ENCODE assay signal across 19 cellular contexts in the genomic region with DNA sequence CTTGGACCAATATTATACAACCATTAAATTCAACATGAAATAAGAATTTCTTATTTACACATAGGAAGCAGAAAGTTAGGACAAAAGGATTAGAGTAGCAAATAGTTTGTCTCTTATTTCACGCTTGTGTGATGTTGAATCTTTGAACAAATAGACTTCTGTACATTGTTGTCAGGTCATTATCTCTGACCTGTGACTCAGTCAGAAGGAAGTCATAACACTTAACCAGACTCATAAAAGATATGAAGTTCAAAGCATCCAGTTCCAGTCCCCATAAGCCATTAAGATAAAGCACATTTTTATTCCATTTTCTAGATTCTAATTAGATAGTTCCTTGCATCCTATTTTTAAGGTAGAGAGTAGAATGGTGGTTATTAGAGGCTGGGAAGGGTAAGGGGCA.
DNase-seq lines count a peak whose midpoint lies in the region; TF ChIP-seq lines count a peak whose summit lies in the region.
"Had no signal": no experiment of that assay in that cellular context is flagged by ENCODE, and none has a peak within 500 bp of the region (broad histone marks: within the 10 kb centered on the region; RNA-seq: fewer than 3 reads in every experiment).

No MANE protein-coding gene starts in this region.

- no peak overlapping the region for H3K27ac Mint-ChIP-seq in activated CD4-positive, alpha-beta T cell treated with anti-CD3 and anti-CD28 coated beads, Interleukin-2, amount 10 ng/mL, durations not matched to agents 7 days and 5 days
- H3K27ac Mint-ChIP-seq: activated naive CD4-positive, alpha-beta T cell treated with anti-CD3 and anti-CD28 coated beads for 36 hours; HFFc6 had no signal

- no peak for TF ChIP-seq CTCF in A673 (conservative IDR thresholded peaks at IDR 0.05; ENCODE audit: low read depth, low read length)
- no peak for TF ChIP-seq CTCF in HEK293 (tag by site-specific recombination; IDR thresholded peaks at IDR 0.05)
- no peak for TF ChIP-seq CTCF in GM13976 (IDR thresholded peaks at IDR 0.05; ENCODE audit: borderline replicate concordance, control extremely low read depth, extremely low read depth, insufficient read depth, missing control alignments)

- in situ Hi-C loops in GM13976 (cut with MboI; ENCODE audit: low sequenced_read_pairs, unreplicated experiment): no loop called here

- H3K36me3 ChIP-seq in A673 (ENCODE audit: insufficient read depth, low read length, poor library complexity, severe bottlenecking) (no peaks in the 10 kb centered on the region), HEK293 (ENCODE audit: control insufficient read depth in 2 of 2, insufficient read depth in 1 of 2, low read length in 2 of 2) (no peaks in the 10 kb centered on the region)
- H3K36me3 ChIP-seq: esophagus squamous epithelium had no signal

- POLR2A ChIA-PET in A673 (lab: Charles Lee; ENCODE audit: low non-redundant PET): no interaction called here
- POLR2A ChIA-PET in HEK293 (lab: Yijun Ruan, JAX): no interaction called here
- POLR2A ChIA-PET in activated CD4-positive, alpha-beta T cell treated with anti-CD3 and anti-CD28 coated beads, Interleukin-2, amount 10 ng/mL, durations not matched to agents 7 days and 5 days (lab: Charles Lee): no interaction called here

- H3K9me3 Mint-ChIP-seq in activated CD4-positive, alpha-beta T cell treated with anti-CD3 and anti-CD28 coated beads, Interleukin-2, amount 10 ng/mL, durations not matched to agents 7 days and 5 days: no peaks in the 10 kb centered on the region
- H3K9me3 Mint-ChIP-seq: HFFc6 had no signal

- H3K9me3 ChIP-seq in A673 (ENCODE audit: low read depth, low read length, poor library complexity, severe bottlenecking): no peaks in the 10 kb centered on the region
- H3K9me3 ChIP-seq in HEK293 (ENCODE audit: control insufficient read depth, insufficient read depth, low read depth, low read length): no peaks in the 10 kb centered on the region
- H3K9me3 ChIP-seq: body of pancreas had no signal

- H3K4me3 Mint-ChIP-seq in activated CD4-positive, alpha-beta T cell treated with anti-CD3 and anti-CD28 coated beads, Interleukin-2, amount 10 ng/mL, durations not matched to agents 7 days and 5 days: no peak overlapping the region
- H3K4me3 Mint-ChIP-seq: activated naive CD4-positive, alpha-beta T cell treated with anti-CD3 and anti-CD28 coated beads for 36 hours; HFFc6 had no signal

- H3K27me3 Mint-ChIP-seq in activated CD4-positive, alpha-beta T cell treated with anti-CD3 and anti-CD28 coated beads, Interleukin-2, amount 10 ng/mL, durations not matched to agents 7 days and 5 days: no peaks in the 10 kb centered on the region

- H3K4me3 ChIP-seq in A673 (ENCODE audit: low read depth, low read length, poor library complexity, severe bottlenecking) (no peak overlapping the region), HEK293 (ENCODE audit: low read depth, low read length) (no peak overlapping the region)
- H3K4me3 ChIP-seq: body of pancreas, dorsolateral prefrontal cortex, esophagus squamous epithelium had no signal

- H3K36me3 Mint-ChIP-seq in activated CD4-positive, alpha-beta T cell treated with anti-CD3 and anti-CD28 coated beads, Interleukin-2, amount 10 ng/mL, durations not matched to agents 7 days and 5 days (ENCODE audit: low read depth): no peaks in the 10 kb centered on the region

- intact Hi-C loops in A673 (cut with micrococcal nuclease; ENCODE audit: unreplicated experiment): no loop called here

- no peaks in the 10 kb centered on the region for H3K27me3 ChIP-seq in A673 (replicated peaks; ENCODE audit: insufficient read depth, low read depth, low read length, poor library complexity)
- H3K27me3 ChIP-seq: body of pancreas, dorsolateral prefrontal cortex, esophagus squamous epithelium had no signal

- CTCF ChIA-PET in A673 (lab: Charles Lee): no interaction called here
- CTCF ChIA-PET in HEK293 (lab: Yijun Ruan, JAX): no interaction called here
- CTCF ChIA-PET in activated CD4-positive, alpha-beta T cell treated with anti-CD3 and anti-CD28 coated beads, Interleukin-2, amount 10 ng/mL, durations not matched to agents 7 days and 5 days (lab: Charles Lee): no interaction called here

- DNase-seq in A673 (ENCODE audit: low spot score) (peak; percentile 64), SW480 (ENCODE audit: low spot score) (peak; percentile 88), foreskin melanocyte (peak; percentile 75), GM13976 (ENCODE audit: low spot score) (no peak), ecto neural progenitor cell (ENCODE audit: low spot score) (no peak)
- no peak for DNase-seq in stimulated activated CD4-positive, alpha-beta T cell treated with anti-CD3 and anti-CD28 coated beads, Interleukin-12 subunit alpha, Interleukin-12 subunit beta, amount 100 ng/mL, for 4 hours
- DNase-seq in activated CD4-positive, alpha-beta T cell treated with anti-CD3 and anti-CD28 coated beads, Interleukin-2, amount 10 ng/mL, durations not matched to agents 7 days and 5 days: no peak
- DNase-seq: activated CD4-positive, alpha-beta T cell treated with anti-CD3 and anti-CD28 coated beads for 48 hours; activated naive CD4-positive, alpha-beta T cell treated with anti-CD3 and anti-CD28 coated beads for 36 hours; body of pancreas; dorsolateral prefrontal cortex; esophagus squamous epithelium; HFFc6; kidney; midbrain; right cardiac atrium; stimulated activated CD4-positive, alpha-beta T cell treated with anti-CD3 and anti-CD28 coated beads, Interleukin-2, amount 100 ng/mL, for 48 hours; T1000 had no signal

- H3K4me1 ChIP-seq in A673 (ENCODE audit: insufficient read depth, low read length, poor library complexity, severe bottlenecking) (peaks cover 7% of the 10 kb centered on the region), HEK293 (ENCODE audit: control insufficient read depth, insufficient read depth, low read length) (peaks cover 3% of the 10 kb centered on the region; the same call in 1 of the 2 replicates)
- H3K4me1 ChIP-seq: body of pancreas, esophagus squamous epithelium had no signal

- H3K27ac ChIP-seq in A673 (ENCODE audit: low read depth, low read length, poor library complexity, severe bottlenecking): no peak overlapping the region
- H3K27ac ChIP-seq in HEK293 (ENCODE audit: extremely low read depth, low read depth, low read length): no peak overlapping the region
- H3K27ac ChIP-seq: body of pancreas, dorsolateral prefrontal cortex, esophagus squamous epithelium had no signal

- no peaks in the 10 kb centered on the region for H3K4me1 Mint-ChIP-seq in activated CD4-positive, alpha-beta T cell treated with anti-CD3 and anti-CD28 coated beads, Interleukin-2, amount 10 ng/mL, durations not matched to agents 7 days and 5 days

- BruUV-seq in A673 (replicated peaks; lab: Mats Ljungman, UMichigan): no TSS peak

TF ChIP-seq in HEK293, 187 proteins besides CTCF, POLR2A, EP300 and RAD21 (continues in another document):
- TF ChIP-seq ZBTB48 (tag by site-specific recombination; IDR thresholded peaks at IDR 0.05) (no peak), ZNF624 (tag by site-specific recombination; IDR thresholded peaks at IDR 0.05) (no peak), ZNF560 (tag by site-specific recombination; IDR thresholded peaks at IDR 0.05; ENCODE audit: borderline replicate concordance) (no peak), FEZF1 (tag by site-specific recombination; IDR thresholded peaks at IDR 0.05) (peak; percentile 88), BCL11A (tag by site-specific recombination; IDR thresholded peaks at IDR 0.05; ENCODE audit: low read depth) (peak; percentile 78), ZNF843 (tag by site-specific recombination; IDR thresholded peaks at IDR 0.05) (peak; percentile 97), ZNF664 (tag by site-specific recombination; IDR thresholded peaks at IDR 0.05) (no peak), GLIS1 (tag by site-specific recombination; IDR thresholded peaks at IDR 0.05) (no peak), MEIS1 (CRISPR knock-in tag; IDR thresholded peaks at IDR 0.05; ENCODE audit: borderline replicate concordance) (no peak)
- TF ChIP-seq, protein P1, sequence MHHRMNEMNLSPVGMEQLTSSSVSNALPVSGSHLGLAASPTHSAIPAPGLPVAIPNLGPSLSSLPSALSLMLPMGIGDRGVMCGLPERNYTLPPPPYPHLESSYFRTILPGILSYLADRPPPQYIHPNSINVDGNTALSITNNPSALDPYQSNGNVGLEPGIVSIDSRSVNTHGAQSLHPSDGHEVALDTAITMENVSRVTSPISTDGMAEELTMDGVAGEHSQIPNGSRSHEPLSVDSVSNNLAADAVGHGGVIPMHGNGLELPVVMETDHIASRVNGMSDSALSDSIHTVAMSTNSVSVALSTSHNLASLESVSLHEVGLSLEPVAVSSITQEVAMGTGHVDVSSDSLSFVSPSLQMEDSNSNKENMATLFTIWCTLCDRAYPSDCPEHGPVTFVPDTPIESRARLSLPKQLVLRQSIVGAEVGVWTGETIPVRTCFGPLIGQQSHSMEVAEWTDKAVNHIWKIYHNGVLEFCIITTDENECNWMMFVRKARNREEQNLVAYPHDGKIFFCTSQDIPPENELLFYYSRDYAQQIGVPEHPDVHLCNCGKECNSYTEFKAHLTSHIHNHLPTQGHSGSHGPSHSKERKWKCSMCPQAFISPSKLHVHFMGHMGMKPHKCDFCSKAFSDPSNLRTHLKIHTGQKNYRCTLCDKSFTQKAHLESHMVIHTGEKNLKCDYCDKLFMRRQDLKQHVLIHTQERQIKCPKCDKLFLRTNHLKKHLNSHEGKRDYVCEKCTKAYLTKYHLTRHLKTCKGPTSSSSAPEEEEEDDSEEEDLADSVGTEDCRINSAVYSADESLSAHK (tag by site-specific recombination; IDR thresholded peaks at IDR 0.05): peak; percentile 87
- TF ChIP-seq, protein P2, sequence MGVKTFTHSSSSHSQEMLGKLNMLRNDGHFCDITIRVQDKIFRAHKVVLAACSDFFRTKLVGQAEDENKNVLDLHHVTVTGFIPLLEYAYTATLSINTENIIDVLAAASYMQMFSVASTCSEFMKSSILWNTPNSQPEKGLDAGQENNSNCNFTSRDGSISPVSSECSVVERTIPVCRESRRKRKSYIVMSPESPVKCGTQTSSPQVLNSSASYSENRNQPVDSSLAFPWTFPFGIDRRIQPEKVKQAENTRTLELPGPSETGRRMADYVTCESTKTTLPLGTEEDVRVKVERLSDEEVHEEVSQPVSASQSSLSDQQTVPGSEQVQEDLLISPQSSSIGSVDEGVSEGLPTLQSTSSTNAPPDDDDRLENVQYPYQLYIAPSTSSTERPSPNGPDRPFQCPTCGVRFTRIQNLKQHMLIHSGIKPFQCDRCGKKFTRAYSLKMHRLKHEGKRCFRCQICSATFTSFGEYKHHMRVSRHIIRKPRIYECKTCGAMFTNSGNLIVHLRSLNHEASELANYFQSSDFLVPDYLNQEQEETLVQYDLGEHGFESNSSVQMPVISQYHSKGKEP (tag by site-specific recombination; IDR thresholded peaks at IDR 0.05): peak; percentile 65; the same call in 1 of the 2 replicates

Comparison
In these comparisons a context has a peak if more than half of its experiments do, and no peak if none do; other contexts are left out.
1. DNase-seq: peak in A673 (single experiment), SW480 (single experiment) and foreskin melanocyte (single experiment); none in GM13976 (single experiment), ecto neural progenitor cell (single experiment), stimulated activated CD4-positive, alpha-beta T cell treated with anti-CD3 and anti-CD28 coated beads, Interleukin-12 subunit alpha, Interleukin-12 subunit beta, amount 100 ng/mL, for 4 hours (single experiment) and activated CD4-positive, alpha-beta T cell treated with anti-CD3 and anti-CD28 coated beads, Interleukin-2, amount 10 ng/mL, durations not matched to agents 7 days and 5 days (single experiment).